ENCODE assay signal across 11 cellular contexts in genomic region chr5:123119334-123119986, GRCh38. TPM values are rescaled to one million over a fixed set of nuclear protein-coding genes. Genes with fewer than 3 reads are reported as not detected.
DNase-seq lines count a peak whose midpoint lies in the region; ATAC-seq and TF ChIP-seq lines count a peak whose summit lies in the region.
"Had no signal": no experiment of that assay in that cellular context is flagged by ENCODE, and none has a peak within 500 bp of the region (broad histone marks: within the 10 kb centered on the region; RNA-seq: fewer than 3 reads in every experiment).

No MANE protein-coding gene starts in this region.

- intact Hi-C loops in Panc1 (cut with micrococcal nuclease; ENCODE audit: unreplicated experiment) (no loop called here), sciatic nerve (cut with DNase I) (no loop called here)

- no peaks in the 10 kb centered on the region for H3K9me3 Mint-ChIP-seq in activated CD4-positive, alpha-beta T cell treated with anti-CD3 and anti-CD28 coated beads, Interleukin-2, amount 10 ng/mL, durations not matched to agents 7 days and 5 days
- H3K9me3 Mint-ChIP-seq: neural crest cell had no signal

- no peaks in the 10 kb centered on the region for H3K9me3 ChIP-seq in HAP-1
- no peaks in the 10 kb centered on the region for H3K9me3 ChIP-seq in Panc1 (ENCODE audit: control insufficient read depth, insufficient read depth, low read depth, low read length)

- H3K4me1 Mint-ChIP-seq in activated CD4-positive, alpha-beta T cell treated with anti-CD3 and anti-CD28 coated beads, Interleukin-2, amount 10 ng/mL, durations not matched to agents 7 days and 5 days: no peaks in the 10 kb centered on the region
- H3K4me1 Mint-ChIP-seq: neural crest cell had no signal

- TF ChIP-seq CTCF in Panc1 (IDR thresholded peaks at IDR 0.05): peak; percentile 41
- TF ChIP-seq CTCF in fibroblast of villous mesenchyme (IDR thresholded peaks at IDR 0.05; ENCODE audit: insufficient read depth, low read depth, low read length): no peak

- BruUV-seq in Panc1 (replicated peaks; lab: Mats Ljungman, UMichigan): no TSS peak

- H3K36me3 Mint-ChIP-seq in activated CD4-positive, alpha-beta T cell treated with anti-CD3 and anti-CD28 coated beads, Interleukin-2, amount 10 ng/mL, durations not matched to agents 7 days and 5 days (ENCODE audit: low read depth): no peaks in the 10 kb centered on the region

- ATAC-seq in Panc1 (peak; percentile 91), sciatic nerve (peak; percentile 38)

- no peak overlapping the region for H3K27ac Mint-ChIP-seq in activated CD4-positive, alpha-beta T cell treated with anti-CD3 and anti-CD28 coated beads, Interleukin-2, amount 10 ng/mL, durations not matched to agents 7 days and 5 days

- H3K4me1 ChIP-seq in HAP-1: peaks cover 16% of the 10 kb centered on the region
- H3K4me1 ChIP-seq in Panc1 (ENCODE audit: control insufficient read depth, insufficient read depth, low read length): 0 out of 2 replicates have a peak, but pooled peaks cover 5% of the 10 kb centered on the region

- H3K27me3 Mint-ChIP-seq in activated CD4-positive, alpha-beta T cell treated with anti-CD3 and anti-CD28 coated beads, Interleukin-2, amount 10 ng/mL, durations not matched to agents 7 days and 5 days: peaks cover 33% of the 10 kb centered on the region

- no peak overlapping the region for H3K4me3 Mint-ChIP-seq in activated CD4-positive, alpha-beta T cell treated with anti-CD3 and anti-CD28 coated beads, Interleukin-2, amount 10 ng/mL, durations not matched to agents 7 days and 5 days
- H3K4me3 Mint-ChIP-seq: neural crest cell had no signal

- H3K4me3 ChIP-seq in HAP-1 (no peak overlapping the region), Panc1 (ENCODE audit: low read depth in 2 of 2, low read length in 2 of 2) (no peak overlapping the region), fibroblast of villous mesenchyme (ENCODE audit: low read depth, low read length) (peak overlapping the region; percentile 37)

- POLR2A ChIA-PET in Panc1 (lab: Charles Lee): no interaction called here
- POLR2A ChIA-PET in activated CD4-positive, alpha-beta T cell treated with anti-CD3 and anti-CD28 coated beads, Interleukin-2, amount 10 ng/mL, durations not matched to agents 7 days and 5 days (lab: Charles Lee): interaction anchor here (0.6 kb wide), 1 partner anchor 36 kb away, joined by 3 read pairs; no protein-coding TSS in a partner anchor

- CTCF ChIA-PET in Panc1 (lab: Charles Lee): no interaction called here
- CTCF ChIA-PET in activated CD4-positive, alpha-beta T cell treated with anti-CD3 and anti-CD28 coated beads, Interleukin-2, amount 10 ng/mL, durations not matched to agents 7 days and 5 days (lab: Charles Lee): no interaction called here

- no peak overlapping the region for H3K27ac ChIP-seq in Panc1 (ENCODE audit: low read length)

- in situ Hi-C loops in HAP-1 (cut with MboI; ENCODE audit: low sequenced_read_pairs): no loop called here
- in situ Hi-C loops in Panc1 (cut with HindIII; ENCODE audit: low pct_unique_long_range_greater_than_20kb, low sequenced_read_pairs): no loop called here

- no peaks in the 10 kb centered on the region for H3K27me3 ChIP-seq in HAP-1 (ENCODE audit: low read depth)
- peaks cover 20% of the 10 kb centered on the region; the same call in 1 of the 2 replicates for H3K27me3 ChIP-seq in Panc1 (ENCODE audit: control insufficient read depth, insufficient read depth, low read length)

- H3K36me3 ChIP-seq in HAP-1 (replicated peaks) (no peaks in the 10 kb centered on the region), Panc1 (ENCODE audit: control insufficient read depth, insufficient read depth, low read length) (no peaks in the 10 kb centered on the region)

- DNase-seq in HAP-1 (ENCODE audit: low spot score in 2 of 2) (peak; percentile 54 to 70), Panc1 (ENCODE audit: low read depth, low spot score) (no peak), fibroblast of villous mesenchyme (ENCODE audit: low read depth) (peak; percentile 81), sciatic nerve (ENCODE audit: low spot score) (no peak), medulla oblongata (ENCODE audit: extremely low spot score) (no peak), HuH-7.5 (ENCODE audit: low spot score) (no peak), RPMI8226 (no peak)
- no peak for DNase-seq in activated CD4-positive, alpha-beta T cell treated with anti-CD3 and anti-CD28 coated beads, Interleukin-2, amount 10 ng/mL, durations not matched to agents 7 days and 5 days
- DNase-seq: NCI-H1436 treated with DMSO at 0.1 percent for 48 hours had no signal

RNA-seq across cellular contexts. Expression of gene PRDM6, which starts 30.4 kb away (rescaled TPM):
- total RNA-seq in Panc1 (2021; ENCODE audit: unreplicated experiment): 0.72 TPM
- 0.63 TPM for polyA plus RNA-seq in Panc1 (2012; ENCODE audit: insufficient read length)
- under 0.01 and 0.32 TPM in 2 replicates for total RNA-seq in fibroblast of villous mesenchyme
- 2.1 TPM for total RNA-seq in sciatic nerve
- total RNA-seq in activated CD4-positive, alpha-beta T cell treated with anti-CD3 and anti-CD28 coated beads, Interleukin-2, amount 10 ng/mL, durations not matched to agents 7 days and 5 days: not detected
- total RNA-seq: T-helper 2 cell treated with Interferon-gamma antibody and Interleukin-4, amounts not matched to agents 100 ng/mL and 5 ng/mL, for 36 hours had no signal

Comparison
In these comparisons a context has a peak if more than half of its experiments do, and no peak if none do; other contexts are left out.
1. DNase-seq: peak in HAP-1 (2 of 2) and fibroblast of villous mesenchyme (single experiment); none in Panc1 (single experiment), sciatic nerve (single experiment), medulla oblongata (single experiment), activated CD4-positive, alpha-beta T cell treated with anti-CD3 and anti-CD28 coated beads, Interleukin-2, amount 10 ng/mL, durations not matched to agents 7 days and 5 days (single experiment), HuH-7.5 (single experiment) and RPMI8226 (single experiment).